Comparison of ENCODE assay signal across 1 cellular context in the genomic region with DNA sequence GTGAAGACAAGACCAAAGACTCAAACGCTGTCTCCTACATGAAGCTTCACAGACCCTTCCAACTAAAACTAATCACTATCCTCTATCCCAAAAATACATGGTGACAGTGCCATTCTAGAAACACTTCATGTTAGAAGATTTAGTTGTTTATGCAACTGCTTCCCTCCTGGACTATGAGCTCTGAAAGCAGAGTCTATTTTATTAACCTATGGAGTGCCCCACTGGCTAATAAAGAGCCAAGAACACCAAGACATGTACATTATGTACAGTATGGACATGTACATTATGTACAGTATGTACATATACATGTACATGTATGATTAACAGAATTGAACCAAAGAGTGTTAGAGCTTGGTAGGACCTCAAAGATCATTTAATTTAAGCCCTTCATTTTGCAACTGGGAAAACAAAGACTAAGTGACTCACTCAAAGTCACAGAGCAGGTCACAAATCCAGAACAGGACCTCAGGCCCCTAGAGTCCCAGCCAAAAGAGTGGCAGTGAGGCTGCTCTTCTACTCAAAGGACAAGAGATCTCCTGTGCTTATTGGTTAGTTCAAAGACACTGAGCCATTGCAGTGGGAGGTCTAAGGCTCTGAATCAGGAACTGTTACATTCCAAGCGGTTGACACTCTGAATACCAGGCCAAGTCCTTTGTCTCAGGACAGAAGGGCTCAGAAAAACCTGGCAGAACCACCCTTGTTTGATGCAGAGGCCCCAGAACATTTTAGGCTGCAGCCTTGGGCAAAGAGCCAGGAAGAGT.
TF ChIP-seq lines count a peak whose summit lies in the region.

No MANE protein-coding gene starts in this region.

TF ChIP-seq in GM23338, 12 proteins besides CTCF, POLR2A, EP300 and RAD21:
- TF ChIP-seq, protein P1, sequence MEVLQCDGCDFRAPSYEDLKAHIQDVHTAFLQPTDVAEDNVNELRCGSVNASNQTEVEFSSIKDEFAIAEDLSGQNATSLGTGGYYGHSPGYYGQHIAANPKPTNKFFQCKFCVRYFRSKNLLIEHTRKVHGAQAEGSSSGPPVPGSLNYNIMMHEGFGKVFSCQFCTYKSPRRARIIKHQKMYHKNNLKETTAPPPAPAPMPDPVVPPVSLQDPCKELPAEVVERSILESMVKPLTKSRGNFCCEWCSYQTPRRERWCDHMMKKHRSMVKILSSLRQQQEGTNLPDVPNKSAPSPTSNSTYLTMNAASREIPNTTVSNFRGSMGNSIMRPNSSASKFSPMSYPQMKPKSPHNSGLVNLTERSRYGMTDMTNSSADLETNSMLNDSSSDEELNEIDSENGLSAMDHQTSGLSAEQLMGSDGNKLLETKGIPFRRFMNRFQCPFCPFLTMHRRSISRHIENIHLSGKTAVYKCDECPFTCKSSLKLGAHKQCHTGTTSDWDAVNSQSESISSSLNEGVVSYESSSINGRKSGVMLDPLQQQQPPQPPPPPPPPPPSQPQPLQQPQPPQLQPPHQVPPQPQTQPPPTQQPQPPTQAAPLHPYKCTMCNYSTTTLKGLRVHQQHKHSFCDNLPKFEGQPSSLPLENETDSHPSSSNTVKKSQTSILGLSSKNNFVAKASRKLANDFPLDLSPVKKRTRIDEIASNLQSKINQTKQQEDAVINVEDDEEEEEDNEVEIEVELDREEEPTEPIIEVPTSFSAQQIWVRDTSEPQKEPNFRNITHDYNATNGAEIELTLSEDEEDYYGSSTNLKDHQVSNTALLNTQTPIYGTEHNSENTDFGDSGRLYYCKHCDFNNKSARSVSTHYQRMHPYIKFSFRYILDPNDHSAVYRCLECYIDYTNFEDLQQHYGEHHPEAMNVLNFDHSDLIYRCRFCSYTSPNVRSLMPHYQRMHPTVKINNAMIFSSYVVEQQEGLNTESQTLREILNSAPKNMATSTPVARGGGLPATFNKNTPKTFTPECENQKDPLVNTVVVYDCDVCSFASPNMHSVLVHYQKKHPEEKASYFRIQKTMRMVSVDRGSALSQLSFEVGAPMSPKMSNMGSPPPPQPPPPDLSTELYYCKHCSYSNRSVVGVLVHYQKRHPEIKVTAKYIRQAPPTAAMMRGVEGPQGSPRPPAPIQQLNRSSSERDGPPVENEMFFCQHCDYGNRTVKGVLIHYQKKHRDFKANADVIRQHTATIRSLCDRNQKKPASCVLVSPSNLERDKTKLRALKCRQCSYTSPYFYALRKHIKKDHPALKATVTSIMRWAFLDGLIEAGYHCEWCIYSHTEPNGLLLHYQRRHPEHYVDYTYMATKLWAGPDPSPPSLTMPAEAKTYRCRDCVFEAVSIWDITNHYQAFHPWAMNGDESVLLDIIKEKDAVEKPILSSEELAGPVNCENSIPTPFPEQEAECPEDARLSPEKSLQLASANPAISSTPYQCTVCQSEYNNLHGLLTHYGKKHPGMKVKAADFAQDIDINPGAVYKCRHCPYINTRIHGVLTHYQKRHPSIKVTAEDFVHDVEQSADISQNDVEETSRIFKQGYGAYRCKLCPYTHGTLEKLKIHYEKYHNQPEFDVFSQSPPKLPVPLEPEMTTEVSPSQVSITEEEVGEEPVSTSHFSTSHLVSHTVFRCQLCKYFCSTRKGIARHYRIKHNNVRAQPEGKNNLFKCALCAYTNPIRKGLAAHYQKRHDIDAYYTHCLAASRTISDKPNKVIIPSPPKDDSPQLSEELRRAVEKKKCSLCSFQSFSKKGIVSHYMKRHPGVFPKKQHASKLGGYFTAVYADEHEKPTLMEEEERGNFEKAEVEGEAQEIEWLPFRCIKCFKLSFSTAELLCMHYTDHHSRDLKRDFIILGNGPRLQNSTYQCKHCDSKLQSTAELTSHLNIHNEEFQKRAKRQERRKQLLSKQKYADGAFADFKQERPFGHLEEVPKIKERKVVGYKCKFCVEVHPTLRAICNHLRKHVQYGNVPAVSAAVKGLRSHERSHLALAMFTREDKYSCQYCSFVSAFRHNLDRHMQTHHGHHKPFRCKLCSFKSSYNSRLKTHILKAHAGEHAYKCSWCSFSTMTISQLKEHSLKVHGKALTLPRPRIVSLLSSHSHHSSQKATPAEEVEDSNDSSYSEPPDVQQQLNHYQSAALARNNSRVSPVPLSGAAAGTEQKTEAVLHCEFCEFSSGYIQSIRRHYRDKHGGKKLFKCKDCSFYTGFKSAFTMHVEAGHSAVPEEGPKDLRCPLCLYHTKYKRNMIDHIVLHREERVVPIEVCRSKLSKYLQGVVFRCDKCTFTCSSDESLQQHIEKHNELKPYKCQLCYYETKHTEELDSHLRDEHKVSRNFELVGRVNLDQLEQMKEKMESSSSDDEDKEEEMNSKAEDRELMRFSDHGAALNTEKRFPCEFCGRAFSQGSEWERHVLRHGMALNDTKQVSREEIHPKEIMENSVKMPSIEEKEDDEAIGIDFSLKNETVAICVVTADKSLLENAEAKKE (CRISPR knock-in tag; IDR thresholded peaks at IDR 0.05): peak; percentile 80
- TF ChIP-seq JUNB (IDR thresholded peaks at IDR 0.05; ENCODE audit: unreplicated experiment) (no peak), EZH2phosphoT487 (IDR thresholded peaks at IDR 0.05; ENCODE audit: unreplicated experiment) (no peak)
